ENCODE assay signal across 27 cellular contexts in the genomic region with DNA sequence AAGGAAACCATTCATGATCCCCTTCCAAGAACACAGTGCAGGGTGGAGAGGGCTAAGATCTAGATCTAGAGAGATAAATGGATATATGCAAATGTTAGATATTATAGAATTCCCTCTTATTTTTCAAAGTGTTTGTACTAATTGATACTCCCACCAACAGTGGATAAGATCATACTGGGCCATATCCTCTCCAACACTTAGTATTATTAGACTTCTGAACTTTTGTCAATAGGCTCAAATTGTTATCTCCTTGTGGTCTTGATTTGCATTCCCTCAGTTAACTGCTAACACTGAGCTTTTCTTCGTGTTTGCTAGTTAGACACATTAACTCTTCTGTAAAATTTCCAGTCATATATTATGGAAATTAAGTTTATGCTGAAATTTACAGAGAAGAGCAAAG.
"Had no signal": no experiment of that assay in that cellular context is flagged by ENCODE, and none has a peak within 500 bp of the region (broad histone marks: within the 10 kb centered on the region; RNA-seq: fewer than 3 reads in every experiment).

No MANE protein-coding gene starts in this region.

- H3K4me1 ChIP-seq: stomach, suprapubic skin, testis, thyroid gland, tibial artery, tibial nerve, upper lobe of left lung, upper lobe of right lung, uterus, vagina had no signal

- H3K27me3 Mint-ChIP-seq: stimulated activated memory B cell treated with anti-CD40 and anti-IgM and Interleukin-4, amounts not matched to agents 10 μg/mL and 1 μg/mL and 100 μg/mL, for 72 hours; stimulated activated naive B cell treated with anti-CD40 and anti-IgM and Interleukin-4, amounts not matched to agents 10 μg/mL and 1 μg/mL and 100 μg/mL, for 72 hours; stimulated activated naive CD8-positive, alpha-beta T cell treated with anti-CD3 and anti-CD28 coated beads, Interleukin-15, amount 100 ng/mL, for 72 hours; stimulated activated naive CD8-positive, alpha-beta T cell treated with anti-CD3 and anti-CD28 coated beads, Interleukin-15, Interleukin-2, amounts not matched to agents 100 ng/mL and 50 ng/mL, for 24 hours; type B pancreatic cell had no signal

- ATAC-seq: stimulated activated effector memory CD8-positive, alpha-beta T cell treated with anti-CD3 and anti-CD28 coated beads, Interleukin-12 subunit alpha, Interleukin-12 subunit beta, amount 100 ng/mL, for 72 hours; stimulated activated memory B cell treated with anti-CD40 and anti-IgM and Interleukin-4, amounts not matched to agents 10 μg/mL and 1 μg/mL and 100 μg/mL, for 72 hours; stimulated activated naive B cell treated with anti-CD40 and anti-IgM and Interleukin-4, amounts not matched to agents 10 μg/mL and 1 μg/mL and 100 μg/mL, for 72 hours; stimulated activated naive CD8-positive, alpha-beta T cell treated with anti-CD3 and anti-CD28 coated beads, Interleukin-15, amount 100 ng/mL, for 72 hours; stimulated activated naive CD8-positive, alpha-beta T cell treated with anti-CD3 and anti-CD28 coated beads, Interleukin-15, Interleukin-2, amounts not matched to agents 100 U/mL and 50 U/mL, for 24 hours; upper lobe of right lung had no signal

- H3K27me3 ChIP-seq: stomach, suprapubic skin, testis, thyroid gland, tibial artery, tibial nerve, transverse colon, upper lobe of left lung, upper lobe of right lung, uterus, vagina had no signal

- DNase-seq: stimulated activated CD4-positive, alpha-beta T cell treated with anti-CD3 and anti-CD28 coated beads, Interleukin-2, amount 100 ng/mL, for 48 hours; stimulated activated CD4-positive, alpha-beta T cell treated with anti-CD3 and anti-CD28 coated beads, Interleukin-4, amount 100 ng/mL, for 1 hour; stimulated activated CD4-positive, alpha-beta T cell treated with anti-CD3 and anti-CD28 coated beads, Interleukin-4, amount 100 ng/mL, for 24 hours; stimulated activated CD4-positive, alpha-beta T cell treated with anti-CD3 and anti-CD28 coated beads, Interleukin-4, amount 100 ng/mL, for 4 hours; stimulated activated CD8-positive, alpha-beta memory T cell treated with anti-CD3 and anti-CD28 coated beads, Interleukin-4, amount 100 ng/mL, for 48 hours; stimulated activated naive B cell treated with anti-CD40 and anti-IgM and Interleukin-4, amounts not matched to agents 10 μg/mL and 1 μg/mL and 100 μg/mL, for 72 hours; stimulated activated naive CD4-positive, alpha-beta T cell; stimulated activated naive CD4-positive, alpha-beta T cell treated with Interleukin-2 at 50 U/mL for 16 hours; stimulated activated naive CD8-positive, alpha-beta T cell treated with anti-CD3 and anti-CD28 coated beads, Interleukin-15, amount 100 ng/mL, for 72 hours; stimulated activated naive CD8-positive, alpha-beta T cell treated with anti-CD3 and anti-CD28 coated beads, Interleukin-15, Interleukin-2, amounts not matched to agents 100 U/mL and 50 U/mL, for 24 hours; stomach; substantia nigra; testis; thyroid gland; tibial artery; transverse colon; upper lobe of left lung; upper lobe of right lung; uterus had no signal

- H3K27ac Mint-ChIP-seq: stimulated activated effector memory CD8-positive, alpha-beta T cell treated with anti-CD3 and anti-CD28 coated beads, Interleukin-12 subunit alpha, Interleukin-12 subunit beta, amount 100 ng/mL, for 72 hours; stimulated activated memory B cell treated with anti-CD40 and anti-IgM and Interleukin-4, amounts not matched to agents 10 μg/mL and 1 μg/mL and 100 μg/mL, for 72 hours; stimulated activated naive B cell treated with anti-CD40 and anti-IgM and Interleukin-4, amounts not matched to agents 10 μg/mL and 1 μg/mL and 100 μg/mL, for 72 hours; stimulated activated naive CD8-positive, alpha-beta T cell treated with anti-CD3 and anti-CD28 coated beads, Interleukin-15, amount 100 ng/mL, for 72 hours; stimulated activated naive CD8-positive, alpha-beta T cell treated with anti-CD3 and anti-CD28 coated beads, Interleukin-15, Interleukin-2, amounts not matched to agents 100 ng/mL and 50 ng/mL, for 24 hours; type B pancreatic cell had no signal

- H3K9me3 ChIP-seq: stomach, suprapubic skin, testis, thoracic aorta, thyroid gland, tibial nerve, transverse colon, upper lobe of left lung, upper lobe of right lung, uterus, vagina had no signal

- H3K27ac ChIP-seq: stomach, suprapubic skin, testis, thoracic aorta, thyroid gland, tibial artery, tibial nerve, transverse colon, upper lobe of left lung, upper lobe of right lung, uterus, vagina had no signal

- H3K4me3 ChIP-seq: stomach, suprapubic skin, testis, thoracic aorta, thyroid gland, tibial artery, tibial nerve, transverse colon, upper lobe of left lung, upper lobe of right lung, uterus, vagina had no signal

- H3K4me1 Mint-ChIP-seq: stimulated activated effector memory CD8-positive, alpha-beta T cell treated with anti-CD3 and anti-CD28 coated beads, Interleukin-12 subunit alpha, Interleukin-12 subunit beta, amount 100 ng/mL, for 72 hours; stimulated activated memory B cell treated with anti-CD40 and anti-IgM and Interleukin-4, amounts not matched to agents 10 μg/mL and 1 μg/mL and 100 μg/mL, for 72 hours; stimulated activated naive B cell treated with anti-CD40 and anti-IgM and Interleukin-4, amounts not matched to agents 10 μg/mL and 1 μg/mL and 100 μg/mL, for 72 hours; stimulated activated naive CD8-positive, alpha-beta T cell treated with anti-CD3 and anti-CD28 coated beads, Interleukin-15, amount 100 ng/mL, for 72 hours had no signal

- H3K36me3 Mint-ChIP-seq: stimulated activated effector memory CD8-positive, alpha-beta T cell treated with anti-CD3 and anti-CD28 coated beads, Interleukin-12 subunit alpha, Interleukin-12 subunit beta, amount 100 ng/mL, for 72 hours had no signal

- H3K4me3 Mint-ChIP-seq: stimulated activated effector memory CD8-positive, alpha-beta T cell treated with anti-CD3 and anti-CD28 coated beads, Interleukin-12 subunit alpha, Interleukin-12 subunit beta, amount 100 ng/mL, for 72 hours; stimulated activated memory B cell treated with anti-CD40 and anti-IgM and Interleukin-4, amounts not matched to agents 10 μg/mL and 1 μg/mL and 100 μg/mL, for 72 hours; stimulated activated naive B cell treated with anti-CD40 and anti-IgM and Interleukin-4, amounts not matched to agents 10 μg/mL and 1 μg/mL and 100 μg/mL, for 72 hours; stimulated activated naive CD8-positive, alpha-beta T cell treated with anti-CD3 and anti-CD28 coated beads, Interleukin-15, amount 100 ng/mL, for 72 hours; stimulated activated naive CD8-positive, alpha-beta T cell treated with anti-CD3 and anti-CD28 coated beads, Interleukin-15, Interleukin-2, amounts not matched to agents 100 ng/mL and 50 ng/mL, for 24 hours; type B pancreatic cell had no signal

- H3K36me3 ChIP-seq: stomach, thoracic aorta, thyroid gland, transverse colon, upper lobe of right lung, uterus, vagina had no signal
